10 cellular contexts compared by ENCODE assay signal in genomic region chr1:156662588-156663055, GRCh38. TPM values are rescaled to one million over a fixed set of nuclear protein-coding genes. Genes with fewer than 3 reads are reported as not detected.
DNase-seq lines count a peak whose midpoint lies in the region; ATAC-seq and TF ChIP-seq lines count a peak whose summit lies in the region.
"Had no signal": no experiment of that assay in that cellular context is flagged by ENCODE, and none has a peak within 500 bp of the region (broad histone marks: within the 10 kb centered on the region; RNA-seq: fewer than 3 reads in every experiment).

No MANE protein-coding gene starts in this region.

- H3K79me2 ChIP-seq in GM23248 (ENCODE audit: insufficient read depth), result no peaks in the 10 kb centered on the region

- H3K4me1 ChIP-seq in GM23248 (ENCODE audit: insufficient read depth) (peaks cover 53% of the 10 kb centered on the region), left ventricle myocardium inferior (peaks cover 93% of the 10 kb centered on the region)

- no peak overlapping the region for H2AFZ ChIP-seq in GM23248

- intact Hi-C loops in left ventricle myocardium inferior (cut with micrococcal nuclease), result no loop called here

- H3K4me2 ChIP-seq in GM23248 (ENCODE audit: unreplicated experiment), result peak overlapping the region; percentile 28

- peak overlapping the region; percentile 62; the same call in 1 of the 2 replicates for H3K27ac ChIP-seq in GM23248
- H3K27ac ChIP-seq in left ventricle myocardium inferior (replicated peaks), result peak overlapping the region; percentile 96
- peak overlapping the region in 14 of 21 experiments; percentile 22 to 80 (median 64) for H3K27ac ChIP-seq in skin epidermis

- H3K36me3 ChIP-seq in GM23248 (ENCODE audit: low read depth) (no peaks in the 10 kb centered on the region), left ventricle myocardium inferior (no peaks in the 10 kb centered on the region)

- no peak overlapping the region for H3K4me3 Mint-ChIP-seq in T-helper 17 cell
- H3K4me3 Mint-ChIP-seq: activated CD4-positive, alpha-beta T cell treated with anti-CD3 and anti-CD28 coated beads for 36 hours had no signal

- no peaks in the 10 kb centered on the region for H3K9me3 ChIP-seq in GM23248 (ENCODE audit: low read depth)
- H3K9me3 ChIP-seq in T-helper 17 cell (ENCODE audit: control insufficient read depth, low read length, poor library complexity, severe bottlenecking), result no peaks in the 10 kb centered on the region
- no peaks in the 10 kb centered on the region for H3K9me3 ChIP-seq in left ventricle myocardium inferior (replicated peaks)

- H3K4me3 ChIP-seq in GM23248 (no peak overlapping the region), left ventricle myocardium inferior (no peak overlapping the region), skin epidermis (no peak overlapping the region)

- H3K27me3 ChIP-seq in GM23248 (replicated peaks; ENCODE audit: insufficient read depth) (no peaks in the 10 kb centered on the region), left ventricle myocardium inferior (ENCODE audit: low read depth) (peaks cover 6% of the 10 kb centered on the region)

- H3K36me3 Mint-ChIP-seq in T-helper 17 cell (ENCODE audit: low read depth), result no peaks in the 10 kb centered on the region

- WGBS in GM23248 (ENCODE audit: low coverage in 1 of 2, low lambda C conversion rate in 2 of 2, missing lambda C conversion rate in 2 of 2), 2 experiments, result 85 to 94% methylated on average over 9 of the region's 9 CpGs

- H4K20me1 ChIP-seq in GM23248 (ENCODE audit: insufficient read depth), result no peaks in the 10 kb centered on the region

- no peaks in the 10 kb centered on the region for H3K9me2 ChIP-seq in GM23248 (ENCODE audit: insufficient read depth)

- no peak for ATAC-seq in T-helper 17 cell
- no peak for ATAC-seq in GM21528 (IDR thresholded peaks at IDR 0.05; ENCODE audit: low FRiP score, unreplicated experiment)
- ATAC-seq: activated CD4-positive, alpha-beta T cell treated with anti-CD3 and anti-CD28 coated beads for 36 hours had no signal

- H3K4me1 Mint-ChIP-seq in T-helper 17 cell, result peaks cover 34% of the 10 kb centered on the region

- no peak overlapping the region for H3K9ac ChIP-seq in GM23248

- H3F3A ChIP-seq in GM23248 (ENCODE audit: insufficient read depth), result peaks cover 25% of the 10 kb centered on the region

- peaks cover 12% of the 10 kb centered on the region for H3K27me3 Mint-ChIP-seq in T-helper 17 cell

- no peak for TF ChIP-seq CTCF in left ventricle myocardium inferior (IDR thresholded peaks at IDR 0.05; ENCODE audit: borderline replicate concordance)

- in situ Hi-C loops in GM23248 (cut with MboI) (no loop called here), G401 (cut with HindIII; ENCODE audit: low sequenced_read_pairs) (no loop called here)

- peak overlapping the region; percentile 61 for H3K27ac Mint-ChIP-seq in T-helper 17 cell
- H3K27ac Mint-ChIP-seq: activated CD4-positive, alpha-beta T cell treated with anti-CD3 and anti-CD28 coated beads for 36 hours had no signal

- no peak for DNase-seq in GM23248
- no peak for DNase-seq in T-helper 17 cell
- DNase-seq in left ventricle myocardium inferior, result no peak
- DNase-seq in NCI-H2029 treated with DMSO at 0.1 percent for 48 hours (lab: John Stamatoyannopoulos, UW), result no peak
- DNase-seq in mesenteric fat pad (ENCODE audit: low spot score), result no peak
- no peak for DNase-seq in G401 (ENCODE audit: low spot score)
- DNase-seq: activated CD4-positive, alpha-beta T cell treated with anti-CD3 and anti-CD28 coated beads for 36 hours had no signal

RNA-seq across cellular contexts. Expression of gene NES, which starts 14.6 kb away (rescaled TPM):
- total RNA-seq in GM23248 (2014; rRNA removed; shearing (Covaris generic)), result 15.0 and 23.0 TPM in 2 replicates
- 2.2 TPM in 2 replicates for polyA plus RNA-seq in GM23248 (2016; fragmentation: Nextera tagmentation; extraction: Ambion mirVana)
- total RNA-seq in T-helper 17 cell (not detected), left ventricle myocardium inferior (164 TPM), mesenteric fat pad (49.5 TPM)
- 170 and 183 TPM in 2 replicates for total RNA-seq in G401 (2014; rRNA removed; shearing (Covaris generic))

RNA-seq across cellular contexts. Expression of gene BCAN, which starts 20.7 kb away (rescaled TPM):
- not detected in 2 replicates for total RNA-seq in GM23248 (2014; rRNA removed; shearing (Covaris generic))
- not detected in 2 replicates for polyA plus RNA-seq in GM23248 (2016; fragmentation: Nextera tagmentation; extraction: Ambion mirVana)
- total RNA-seq in T-helper 17 cell, result not detected
- 0.05 TPM for total RNA-seq in left ventricle myocardium inferior
- 0.16 TPM for total RNA-seq in mesenteric fat pad
- 23.9 and 30.9 TPM in 2 replicates for total RNA-seq in G401 (2014; rRNA removed; shearing (Covaris generic))
- total RNA-seq: activated CD4-positive, alpha-beta T cell treated with anti-CD3 and anti-CD28 coated beads for 36 hours; liver had no signal

RNA-seq across cellular contexts. Expression of gene CRABP2, which starts 42.8 kb away (rescaled TPM):
- 23.3 and 38.8 TPM in 2 replicates for total RNA-seq in GM23248 (2014; rRNA removed; shearing (Covaris generic))
- 64.1 and 68.6 TPM in 2 replicates for polyA plus RNA-seq in GM23248 (2016; fragmentation: Nextera tagmentation; extraction: Ambion mirVana)
- total RNA-seq in T-helper 17 cell (1 to 10 TPM; 1.5 to 4.5 TPM), left ventricle myocardium inferior (0.60 TPM), mesenteric fat pad (6.7 TPM)
- 1,143 and 1,168 TPM in 2 replicates for total RNA-seq in G401 (2014; rRNA removed; shearing (Covaris generic))

RNA-seq across cellular contexts. Expression of gene HAPLN2, which starts 43.4 kb away (rescaled TPM):
- not detected in 2 replicates for total RNA-seq in GM23248 (2014; rRNA removed; shearing (Covaris generic))
- polyA plus RNA-seq in GM23248 (2016; fragmentation: Nextera tagmentation; extraction: Ambion mirVana), result not detected in 2 replicates
- total RNA-seq in T-helper 17 cell (under 1 TPM in 1 of 2 donors, not detected in 1; 0.35 TPM), left ventricle myocardium inferior (1.2 TPM), mesenteric fat pad (0.35 TPM)
- total RNA-seq in G401 (2014; rRNA removed; shearing (Covaris generic)), result 0.25 and 0.44 TPM in 2 replicates

Comparison
In these comparisons a context has a peak if more than half of its experiments do, and no peak if none do; other contexts are left out.
1. RNA of gene NES, which starts 14.6 kb away (total RNA-seq): 170 to 183 TPM in G401, 164 TPM in left ventricle myocardium inferior (single experiment), 49.5 TPM in mesenteric fat pad (single experiment) and 15.0 to 23.0 TPM in GM23248; not detected in T-helper 17 cell; every median in the first group is over 10 times any median in the second.
2. RNA of gene BCAN, which starts 20.7 kb away (total RNA-seq): 23.9 to 30.9 TPM in G401; 0.16 TPM in mesenteric fat pad (single experiment), 0.05 TPM in left ventricle myocardium inferior (single experiment), not detected in GM23248 and not detected in T-helper 17 cell; every median in the first group is over 10 times any median in the second.
3. RNA of gene CRABP2, which starts 42.8 kb away (total RNA-seq): 1,143 to 1,168 TPM in G401; 23.3 to 38.8 TPM in GM23248, 6.7 TPM in mesenteric fat pad (single experiment), 1.5 to 4.5 TPM in T-helper 17 cell and 0.60 TPM in left ventricle myocardium inferior (single experiment); every median in the first group is over 10 times any median in the second.
4. Peak in every context shown above with its lines, with median percentiles within 50 percentile points of each other: H3K27ac ChIP-seq.